Comparison of ENCODE assay signal across 1 cellular context in genomic region chr12:64451687-64452558, GRCh38.
TF ChIP-seq lines count a peak whose summit lies in the region.

TBK1 (plus strand) TSS chr12:64452120; CDS start chr12:64455871, 3,751 bp downstream.

TF ChIP-seq in K562, 482 proteins besides CTCF, POLR2A, EP300 and RAD21 (continued from another document and continues in another):
- TF ChIP-seq AFF1 (IDR thresholded peaks at IDR 0.05; ENCODE audit: low read depth in 1 of 2, partially characterized antibody in 2 of 2), result no peak
- TF ChIP-seq C11orf30 (IDR thresholded peaks at IDR 0.05; ENCODE audit: low read depth), result peak; percentile 68
- no peak for TF ChIP-seq MXD1 (CRISPR knock-in tag; IDR thresholded peaks at IDR 0.05; ENCODE audit: borderline replicate concordance, poor library complexity, severe bottlenecking)
- 0 out of 4 replicates have a peak, but pooled peaks of 1 of the 2 experiments have one; percentile 7 for TF ChIP-seq RCOR1 (IDR thresholded peaks at IDR 0.05; ENCODE audit: borderline replicate concordance in 1 of 2, low read depth in 2 of 2, low read length in 2 of 2)
- no peak for TF ChIP-seq CREBBP (IDR thresholded peaks at IDR 0.05; ENCODE audit: low read depth, low read length)
- TF ChIP-seq NCOA2 (IDR thresholded peaks at IDR 0.05; ENCODE audit: partially characterized antibody in 2 of 2), result no peak
- TF ChIP-seq ZNF212 (CRISPR knock-in tag; IDR thresholded peaks at IDR 0.05), result no peak
- TF ChIP-seq THRB (CRISPR knock-in tag; conservative IDR thresholded peaks at IDR 0.05), result peak; percentile 42; the same call in 1 of the 2 replicates
- TF ChIP-seq BRCA1 (IDR thresholded peaks at IDR 0.05), result no peak
- TF ChIP-seq BRCA1 (CRISPR knock-in tag; IDR thresholded peaks at IDR 0.05), result no peak
- TF ChIP-seq NR0B1 (IDR thresholded peaks at IDR 0.05; ENCODE audit: partially characterized antibody), result no peak
- no peak for TF ChIP-seq MYBL2 (IDR thresholded peaks at IDR 0.05; ENCODE audit: low read depth)
- TF ChIP-seq MYBL2 (CRISPR knock-in tag; IDR thresholded peaks at IDR 0.05; ENCODE audit: borderline replicate concordance), result no peak
- 0 out of 2 replicates have a peak, but pooled peaks have one; percentile 27 for TF ChIP-seq ZNF175 (CRISPR knock-in tag; IDR thresholded peaks at IDR 0.05; ENCODE audit: low read depth)
- no peak for TF ChIP-seq TRIM25 (IDR thresholded peaks at IDR 0.05; ENCODE audit: borderline replicate concordance)
- TF ChIP-seq ZNF740 (CRISPR knock-in tag; IDR thresholded peaks at IDR 0.05), result peak; percentile 63; the same call in 1 of the 2 replicates
- no peak for TF ChIP-seq ZNF740 (tag; IDR thresholded peaks at IDR 0.05)
- TF ChIP-seq ZNF644 (tag; IDR thresholded peaks at IDR 0.05; ENCODE audit: low read depth), result no peak
- no peak for TF ChIP-seq KLF6 (CRISPR knock-in tag; IDR thresholded peaks at IDR 0.05; ENCODE audit: borderline replicate concordance)
- TF ChIP-seq KDM4B (IDR thresholded peaks at IDR 0.05; ENCODE audit: borderline replicate concordance in 2 of 2, low read depth in 1 of 2), result no peak
- no peak for TF ChIP-seq ZNF75A (CRISPR knock-in tag; IDR thresholded peaks at IDR 0.05)
- no peak for TF ChIP-seq MITF (IDR thresholded peaks at IDR 0.05)
- TF ChIP-seq FIP1L1 (IDR thresholded peaks at IDR 0.05; ENCODE audit: low read depth, low read length, poor library complexity, severe bottlenecking), result peak; percentile 82
- TF ChIP-seq TEAD1 (CRISPR knock-in tag; IDR thresholded peaks at IDR 0.05), result 0 out of 4 replicates have a peak, but pooled peaks of 1 of the 2 experiments have one; percentile 43
- TF ChIP-seq CHD4 (IDR thresholded peaks at IDR 0.05; ENCODE audit: insufficient read depth, insufficient replicate concordance, low read depth, low read length, poor library complexity, severe bottlenecking), result no peak
- TF ChIP-seq ZNF445 (CRISPR knock-in tag; IDR thresholded peaks at IDR 0.05; ENCODE audit: low read depth), result no peak
- TF ChIP-seq SMAD2 (IDR thresholded peaks at IDR 0.05; ENCODE audit: low read depth, low read length), result no peak
- no peak for TF ChIP-seq PHF20 (IDR thresholded peaks at IDR 0.05; ENCODE audit: partially characterized antibody)
- no peak for TF ChIP-seq POU5F1 (IDR thresholded peaks at IDR 0.05; ENCODE audit: borderline replicate concordance, low read depth, low read length, partially characterized antibody)
- TF ChIP-seq THAP12 (CRISPR knock-in tag; IDR thresholded peaks at IDR 0.05), result peak; percentile 76; the same call in 1 of the 2 replicates
- no peak for TF ChIP-seq MLX (CRISPR knock-in tag; conservative IDR thresholded peaks at IDR 0.05)
- TF ChIP-seq ZNF384 (IDR thresholded peaks at IDR 0.05; ENCODE audit: low read depth, low read length), result no peak
- TF ChIP-seq OTX1 (CRISPR knock-in tag; IDR thresholded peaks at IDR 0.05), result no peak
- peak; percentile 76; the same call in 1 of the 2 replicates for TF ChIP-seq CBX1 (IDR thresholded peaks at IDR 0.05; ENCODE audit: low read depth)
- peak; percentile 81 for TF ChIP-seq FOSL1 (tag; conservative IDR thresholded peaks at IDR 0.05)
- TF ChIP-seq NR3C1 (CRISPR knock-in tag; IDR thresholded peaks at IDR 0.05), result no peak
- no peak for TF ChIP-seq ZNF655 (CRISPR knock-in tag; IDR thresholded peaks at IDR 0.05)
- TF ChIP-seq PATZ1 (CRISPR knock-in tag; IDR thresholded peaks at IDR 0.05; ENCODE audit: borderline replicate concordance), result no peak
- TF ChIP-seq E2F3 (CRISPR knock-in tag; IDR thresholded peaks at IDR 0.05), result no peak
- TF ChIP-seq TCF7 (IDR thresholded peaks at IDR 0.05; ENCODE audit: borderline replicate concordance), result no peak
